17 cellular contexts compared by ENCODE assay signal in the genomic region with DNA sequence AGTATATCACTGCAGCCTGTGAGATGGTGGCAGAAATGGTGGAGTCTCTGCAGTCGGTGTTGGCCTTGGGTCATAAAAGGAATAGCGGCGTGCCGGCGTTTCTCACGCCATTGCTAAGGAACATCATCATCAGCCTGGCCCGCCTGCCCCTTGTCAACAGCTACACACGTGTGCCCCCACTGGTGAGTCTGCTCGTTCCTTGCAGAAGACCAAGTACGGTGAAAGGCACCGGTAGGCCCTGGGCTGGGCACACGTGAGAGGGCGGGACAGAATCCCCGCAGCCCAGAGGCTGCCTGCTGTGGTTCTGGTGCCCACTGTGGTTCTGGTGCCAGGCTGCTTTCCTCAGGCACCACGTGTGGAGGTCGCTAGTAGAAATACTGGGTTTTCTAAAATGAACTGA. TPM values are rescaled to one million over a fixed set of nuclear protein-coding genes. Genes with fewer than 3 reads are reported as not detected.
"Had no signal": no experiment of that assay in that cellular context is flagged by ENCODE, and none has a peak within 500 bp of the region (broad histone marks: within the 10 kb centered on the region; RNA-seq: fewer than 3 reads in every experiment).

No MANE protein-coding gene starts in this region.

- H3K4me1 ChIP-seq: right atrium auricular region, suprapubic skin, thyroid gland had no signal

- H3K27me3 ChIP-seq: dorsolateral prefrontal cortex, heart left ventricle, neutrophil, right atrium auricular region, suprapubic skin, thyroid gland had no signal

- ATAC-seq: esophagus mucosa; heart left ventricle; mucosa of descending colon; naive thymus-derived CD8-positive, alpha-beta T cell; stimulated activated naive CD8-positive, alpha-beta T cell treated with anti-CD3 and anti-CD28 coated beads, Interleukin-15, Interleukin-2, amounts not matched to agents 100 U/mL and 50 U/mL, for 24 hours had no signal

- H3K27ac ChIP-seq: dorsolateral prefrontal cortex, heart left ventricle, neutrophil, right atrium auricular region, suprapubic skin, thyroid gland had no signal

- DNase-seq: cortex of kidney; effector CD8-positive, alpha-beta T cell; hypothalamus; mammary epithelial cell; mucosa of descending colon; naive thymus-derived CD8-positive, alpha-beta T cell; stimulated activated CD4-positive, alpha-beta T cell treated with anti-CD3 and anti-CD28 coated beads, Interleukin-2, amount 100 ng/mL, for 48 hours; stimulated activated naive CD8-positive, alpha-beta T cell treated with anti-CD3 and anti-CD28 coated beads, Interleukin-15, Interleukin-2, amounts not matched to agents 100 U/mL and 50 U/mL, for 24 hours; thyroid gland had no signal

- H3K9me3 ChIP-seq: heart left ventricle, mucosa of descending colon, neutrophil, right atrium auricular region, suprapubic skin, thyroid gland had no signal

- H3K4me3 ChIP-seq: dorsolateral prefrontal cortex, heart left ventricle, mucosa of descending colon, right atrium auricular region, smooth muscle cell, suprapubic skin, thyroid gland had no signal

RNA-seq across cellular contexts. Expression of a gene that starts 31.2 kb away (rescaled TPM):
- total RNA-seq: right atrium auricular region had no signal
- polyA plus RNA-seq: fibroblast of lung had no signal
